Comparison of ENCODE assay signal across 1 cellular context in the genomic region with DNA sequence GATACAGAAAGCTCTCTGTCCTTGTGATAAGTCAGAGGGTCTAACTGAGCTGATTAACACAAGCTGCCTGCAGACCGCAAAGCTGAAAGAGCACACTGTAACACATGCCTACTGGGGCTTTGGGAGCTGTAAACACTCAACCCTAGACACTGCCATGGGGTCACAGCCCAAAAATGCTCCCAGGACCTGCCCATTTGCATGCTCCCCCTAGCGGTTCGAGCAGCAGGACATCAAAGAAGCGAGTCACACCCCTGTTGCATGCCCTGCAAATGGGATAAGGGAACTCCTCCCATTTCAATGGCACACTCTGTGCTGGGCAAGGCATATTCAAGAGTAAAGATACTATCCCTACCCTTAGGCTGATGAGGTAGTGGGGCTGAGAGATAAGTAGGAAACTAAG.
TF ChIP-seq lines count a peak whose summit lies in the region.

No MANE protein-coding gene starts in this region.

TF ChIP-seq in IMR-90, 13 proteins besides CTCF, POLR2A, EP300 and RAD21:
- no peak for TF ChIP-seq SMC3 (IDR thresholded peaks at IDR 0.05; ENCODE audit: low read depth, low read length)
